ENCODE assay signal across 13 cellular contexts in the genomic region with DNA sequence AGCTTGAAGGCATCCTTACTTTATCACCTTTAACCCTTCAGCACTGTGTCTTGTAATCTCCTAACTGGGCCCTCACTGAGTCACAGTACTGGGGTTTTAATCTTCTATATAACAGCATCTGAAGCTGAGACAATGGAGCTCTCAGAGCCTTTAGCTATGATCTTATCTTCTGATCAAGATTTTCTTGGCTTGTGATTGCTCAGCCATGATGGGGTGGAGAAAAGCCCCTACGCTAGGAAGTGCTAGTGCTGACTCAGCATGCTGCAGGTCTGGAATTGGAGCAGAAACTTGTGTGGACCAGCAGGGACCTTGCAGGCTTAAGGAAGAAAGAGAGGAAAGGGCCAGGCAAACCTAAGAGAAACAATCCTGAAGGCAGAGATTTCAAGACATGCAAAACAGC.
DNase-seq lines count a peak whose midpoint lies in the region; ATAC-seq and TF ChIP-seq lines count a peak whose summit lies in the region.
"Had no signal": no experiment of that assay in that cellular context is flagged by ENCODE, and none has a peak within 500 bp of the region (broad histone marks: within the 10 kb centered on the region; RNA-seq: fewer than 3 reads in every experiment).

No MANE protein-coding gene starts in this region.

- no peaks in the 10 kb centered on the region for H4K20me1 ChIP-seq in hepatocyte (ENCODE audit: insufficient read depth, poor library complexity, severe bottlenecking)

- CTCF ChIA-PET in MCF 10A (lab: Yijun Ruan, JAX) = interaction anchor here (0.6 to 2.4 kb wide), 6 partner anchors 11 to 1146 kb away, joined by 3 to 8 read pairs (median 4); no protein-coding TSS in a partner anchor

- no peak for TF ChIP-seq POLR2A in breast epithelium (IDR thresholded peaks at IDR 0.05)

- BruUV-seq in MCF 10A (replicated peaks; lab: Mats Ljungman, UMichigan) = no TSS peak

- no peaks in the 10 kb centered on the region for H3K9me2 ChIP-seq in hepatocyte (replicated peaks; ENCODE audit: insufficient read depth)

- peaks cover 0 to 4% of the 10 kb centered on the region in 2 donors for H3K4me1 ChIP-seq in breast epithelium
- H3K4me1 ChIP-seq in hepatocyte (ENCODE audit: insufficient read depth) = peaks cover 15% of the 10 kb centered on the region
- peaks cover 8 to 47% (median 46%) of the 10 kb centered on the region in 5 donors for H3K4me1 ChIP-seq in subcutaneous abdominal adipose tissue (ENCODE audit: control insufficient read depth in 5 of 5, insufficient read depth in 5 of 5, low read length in 5 of 5)

- no peak overlapping the region for H3K4me3 Mint-ChIP-seq in MCF 10A (ENCODE audit: unreplicated experiment)
- H3K4me3 Mint-ChIP-seq in T-helper 2 cell treated with Interferon-gamma antibody and Interleukin-4, amounts not matched to agents 5 μg/mL and 100 μg/mL, for 36 hours = no peak overlapping the region
- H3K4me3 Mint-ChIP-seq in activated T-helper 17 cell treated with anti-CD3 and anti-CD28 coated beads, Interleukin-2, amount 50 U/mL, for 72 hours = no peak overlapping the region

- H3K27ac ChIP-seq in breast epithelium = peak overlapping the region; percentile 8 to 80
- peak overlapping the region; percentile 1 for H3K27ac ChIP-seq in hepatocyte
- H3K27ac ChIP-seq in subcutaneous abdominal adipose tissue (ENCODE audit: low read depth, low read length) = peak overlapping the region; percentile 97
- H3K27ac ChIP-seq: body of pancreas, KMS-11 had no signal

- H3K79me2 ChIP-seq in hepatocyte = no peaks in the 10 kb centered on the region

- H3K27me3 ChIP-seq in breast epithelium (no peaks in the 10 kb centered on the region), hepatocyte (no peaks in the 10 kb centered on the region), subcutaneous abdominal adipose tissue (ENCODE audit: control insufficient read depth in 5 of 5, insufficient read depth in 4 of 5, low read length in 5 of 5) (no peaks in the 10 kb centered on the region)
- H3K27me3 ChIP-seq: body of pancreas had no signal

- H3K9me3 ChIP-seq in breast epithelium (no peaks in the 10 kb centered on the region), hepatocyte (ENCODE audit: low read depth) (no peaks in the 10 kb centered on the region), subcutaneous abdominal adipose tissue (ENCODE audit: control insufficient read depth in 5 of 5, low read length in 5 of 5) (no peaks in the 10 kb centered on the region)
- H3K9me3 ChIP-seq: body of pancreas had no signal

- H3K27me3 Mint-ChIP-seq in MCF 10A (ENCODE audit: insufficient read depth, unreplicated experiment) = no peaks in the 10 kb centered on the region
- no peaks in the 10 kb centered on the region for H3K27me3 Mint-ChIP-seq in T-helper 2 cell treated with Interferon-gamma antibody and Interleukin-4, amounts not matched to agents 5 μg/mL and 100 μg/mL, for 36 hours (ENCODE audit: low read depth)
- H3K27me3 Mint-ChIP-seq in activated T-helper 17 cell treated with anti-CD3 and anti-CD28 coated beads, Interleukin-2, amount 50 U/mL, for 72 hours = no peaks in the 10 kb centered on the region

- H3K36me3 ChIP-seq in breast epithelium = no peaks in the 10 kb centered on the region
- H3K36me3 ChIP-seq in hepatocyte (replicated peaks; ENCODE audit: insufficient read depth, low read depth) = no peaks in the 10 kb centered on the region
- no peaks in the 10 kb centered on the region for H3K36me3 ChIP-seq in subcutaneous abdominal adipose tissue (ENCODE audit: control insufficient read depth in 5 of 5, insufficient read depth in 5 of 5, low read length in 5 of 5)

- no peak overlapping the region for H3K4me3 ChIP-seq in breast epithelium
- H3K4me3 ChIP-seq in hepatocyte = no peak overlapping the region
- no peak overlapping the region for H3K4me3 ChIP-seq in subcutaneous abdominal adipose tissue (ENCODE audit: low read depth in 1 of 5, low read length in 5 of 5)
- H3K4me3 ChIP-seq: body of pancreas had no signal

- H3K27ac Mint-ChIP-seq in MCF 10A (ENCODE audit: low read depth, unreplicated experiment) = no peak overlapping the region
- no peak overlapping the region for H3K27ac Mint-ChIP-seq in T-helper 2 cell treated with Interferon-gamma antibody and Interleukin-4, amounts not matched to agents 5 μg/mL and 100 μg/mL, for 36 hours
- no peak overlapping the region for H3K27ac Mint-ChIP-seq in activated T-helper 17 cell treated with anti-CD3 and anti-CD28 coated beads, Interleukin-2, amount 50 U/mL, for 72 hours

- H2AFZ ChIP-seq in hepatocyte = no peak overlapping the region

- H3K36me3 Mint-ChIP-seq in MCF 10A (ENCODE audit: insufficient read depth, unreplicated experiment) = no peaks in the 10 kb centered on the region
- no peaks in the 10 kb centered on the region for H3K36me3 Mint-ChIP-seq in T-helper 2 cell treated with Interferon-gamma antibody and Interleukin-4, amounts not matched to agents 5 μg/mL and 100 μg/mL, for 36 hours (ENCODE audit: low read depth)
- peaks cover 5% of the 10 kb centered on the region for H3K36me3 Mint-ChIP-seq in activated T-helper 17 cell treated with anti-CD3 and anti-CD28 coated beads, Interleukin-2, amount 50 U/mL, for 72 hours (ENCODE audit: low read depth)

- ATAC-seq in GM19351 (IDR thresholded peaks at IDR 0.05; ENCODE audit: unreplicated experiment) = no peak
- no peak for ATAC-seq in activated T-helper 17 cell treated with anti-CD3 and anti-CD28 coated beads, Interleukin-2, amount 50 U/mL, for 72 hours (replicated peaks)
- ATAC-seq in HG03135 (IDR thresholded peaks at IDR 0.05; ENCODE audit: unreplicated experiment) = no peak
- ATAC-seq: body of pancreas had no signal

- peaks cover 23% of the 10 kb centered on the region for H3K4me1 Mint-ChIP-seq in MCF 10A (ENCODE audit: insufficient read depth, unreplicated experiment)
- peaks cover 20% of the 10 kb centered on the region for H3K4me1 Mint-ChIP-seq in T-helper 2 cell treated with Interferon-gamma antibody and Interleukin-4, amounts not matched to agents 5 μg/mL and 100 μg/mL, for 36 hours (ENCODE audit: low read depth)
- H3K4me1 Mint-ChIP-seq in activated T-helper 17 cell treated with anti-CD3 and anti-CD28 coated beads, Interleukin-2, amount 50 U/mL, for 72 hours = peaks cover 16% of the 10 kb centered on the region

- POLR2A ChIA-PET in MCF 10A (lab: Yijun Ruan, JAX) = interaction anchor here (4.0 kb wide), 1 partner anchor 12 kb away, joined by 44 read pairs; no protein-coding TSS in a partner anchor

- intact Hi-C loops in breast epithelium (cut with DNase I; ENCODE audit: low total_unique reads) = no loop called here
- intact Hi-C loops in MCF 10A (cut with micrococcal nuclease) = no loop called here

- H3K9me3 Mint-ChIP-seq in MCF 10A (ENCODE audit: unreplicated experiment) = no peaks in the 10 kb centered on the region
- H3K9me3 Mint-ChIP-seq in T-helper 2 cell treated with Interferon-gamma antibody and Interleukin-4, amounts not matched to agents 5 μg/mL and 100 μg/mL, for 36 hours = peaks cover 5% of the 10 kb centered on the region
- H3K9me3 Mint-ChIP-seq in activated T-helper 17 cell treated with anti-CD3 and anti-CD28 coated beads, Interleukin-2, amount 50 U/mL, for 72 hours = no peaks in the 10 kb centered on the region

- DNase-seq in breast epithelium (ENCODE audit: low spot score in 2 of 2) = no peak
- DNase-seq in MCF 10A (ENCODE audit: unreplicated experiment) = no peak
- peak; percentile 52 for DNase-seq in T-helper 2 cell treated with Interferon-gamma antibody and Interleukin-4, amounts not matched to agents 5 μg/mL and 100 μg/mL, for 36 hours (ENCODE audit: low spot score)
- DNase-seq in hepatocyte (ENCODE audit: low spot score) = peak; percentile 36
- DNase-seq: activated T-cell treated with anti-CD3 and anti-CD28 coated beads for 4 hours, body of pancreas, NCI-H2171 treated with DMSO at 0.1 percent for 48 hours, RPMI8226 had no signal

- 48% methylated on average over 1 of the region's 1 CpG for WGBS in hepatocyte (ENCODE audit: low lambda C conversion rate, missing lambda C conversion rate)

- TF ChIP-seq CTCF in breast epithelium (IDR thresholded peaks at IDR 0.05) (no peak), MCF 10A (IDR thresholded peaks at IDR 0.05; ENCODE audit: unreplicated experiment) (no peak), hepatocyte (IDR thresholded peaks at IDR 0.05; ENCODE audit: poor library complexity) (no peak)

- no peak overlapping the region for H3K4me2 ChIP-seq in hepatocyte
- H3K4me2 ChIP-seq: KMS-11 had no signal

- no peak overlapping the region for H3K9ac ChIP-seq in subcutaneous abdominal adipose tissue (ENCODE audit: low read length in 5 of 5)
- H3K9ac ChIP-seq: KMS-11 had no signal

Comparison
In these comparisons a context has a peak if more than half of its experiments do, and no peak if none do; other contexts are left out.
1. DNase-seq: peak in T-helper 2 cell treated with Interferon-gamma antibody and Interleukin-4, amounts not matched to agents 5 μg/mL and 100 μg/mL, for 36 hours (single experiment) and hepatocyte (single experiment); none in breast epithelium (0 of 2) and MCF 10A (single experiment).
2. H3K27ac ChIP-seq: peak in every context shown above with its lines; median percentile 97 in subcutaneous abdominal adipose tissue; 44 in breast epithelium; 1 in hepatocyte.